8 cellular contexts compared by ENCODE assay signal in the genomic region with DNA sequence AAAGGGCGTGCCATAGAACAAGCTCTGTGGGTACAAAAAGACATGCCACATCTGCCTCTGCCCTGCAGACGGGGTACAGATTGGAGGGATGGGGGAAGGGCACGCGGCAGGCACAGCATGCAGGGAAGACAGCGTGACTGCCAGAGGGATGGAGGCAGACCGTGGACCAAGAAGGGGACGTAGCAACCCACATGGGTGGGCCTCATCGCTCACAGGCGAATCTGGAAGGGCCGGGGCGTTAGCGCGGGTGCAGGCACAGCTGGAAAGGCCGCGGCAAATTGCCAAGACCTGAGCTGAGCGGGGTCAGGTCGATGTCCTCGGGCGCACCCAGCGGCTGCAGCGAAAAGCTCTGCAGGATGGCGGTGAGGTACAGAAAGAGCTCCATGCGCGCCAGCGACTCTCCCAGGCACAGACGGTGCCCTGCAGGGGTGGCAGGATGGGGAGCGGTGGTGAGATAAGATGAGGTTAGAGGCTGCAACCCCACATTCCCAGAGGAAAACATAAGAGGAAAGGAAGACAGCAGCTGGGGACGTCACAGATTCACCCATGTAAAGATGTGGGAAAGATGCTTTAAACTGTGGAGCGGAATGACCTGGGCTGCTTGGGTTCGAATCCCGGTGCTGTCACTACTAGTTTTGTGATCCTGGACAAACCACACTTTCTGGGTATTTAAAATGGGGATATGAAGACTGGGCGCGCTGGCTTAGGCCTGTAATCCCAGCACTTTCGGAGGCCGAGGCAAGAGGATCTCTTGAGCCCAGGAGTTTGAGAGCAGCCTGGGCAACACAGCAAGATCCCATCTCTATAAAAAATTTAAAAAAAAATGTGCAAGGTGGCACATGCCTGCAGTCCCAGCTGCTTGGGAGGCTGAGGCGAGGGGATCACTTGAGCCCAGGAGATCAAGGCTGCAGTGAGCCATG. TPM values are rescaled to one million over a fixed set of nuclear protein-coding genes. Genes with fewer than 3 reads are reported as not detected.
DNase-seq lines count a peak whose midpoint lies in the region; ATAC-seq, FAIRE-seq and TF ChIP-seq lines count a peak whose summit lies in the region.
"Not testable (repeated sequence)": the region's sequence is repeated elsewhere in the genome, so short reads cannot be mapped to it uniquely, and the experiment has no call there.

No MANE protein-coding gene starts in this region.

- not testable (repeated sequence) for H2AFZ ChIP-seq in osteoblast (ENCODE audit: low read length)

- not testable (repeated sequence) for H4K20me1 ChIP-seq in osteoblast (ENCODE audit: insufficient read depth, low read length)

- H3K4me3 Mint-ChIP-seq in brain: peak overlapping the region; percentile 64 to 73 (median 69)
- H3K4me3 Mint-ChIP-seq in stimulated activated naive B cell treated with anti-CD40 and anti-IgM and Interleukin-4, amounts not matched to agents 10 μg/mL and 1 μg/mL and 100 μg/mL, for 72 hours: peak overlapping the region; percentile 85 to 93

- not testable (repeated sequence) for FAIRE-seq in D721Med (lab: Jason Lieb, UNC)

- H3K27ac ChIP-seq in right atrium auricular region: peak overlapping the region in 1 of 2 donors; percentile 31
- H3K27ac ChIP-seq in osteoblast (ENCODE audit: low read depth, low read length): not testable (repeated sequence)

- not testable (repeated sequence) for H3K36me3 Mint-ChIP-seq in brain; stimulated activated naive B cell treated with anti-CD40 and anti-IgM and Interleukin-4, amounts not matched to agents 10 μg/mL and 1 μg/mL and 100 μg/mL, for 72 hours

- H3K4me1 ChIP-seq in right atrium auricular region: peaks cover 0 to 33% of the 10 kb centered on the region in 2 donors
- H3K4me1 ChIP-seq in osteoblast (ENCODE audit: insufficient read depth, low read length): not testable (repeated sequence)

- H3K4me1 Mint-ChIP-seq in brain: peaks cover 53% of the 10 kb centered on the region
- H3K4me1 Mint-ChIP-seq in stimulated activated naive B cell treated with anti-CD40 and anti-IgM and Interleukin-4, amounts not matched to agents 10 μg/mL and 1 μg/mL and 100 μg/mL, for 72 hours: peaks cover 33 to 36% of the 10 kb centered on the region in 2 donors

- not testable (repeated sequence) for DNase-seq in D721Med (ENCODE audit: insufficient read length, low spot score); osteoblast (ENCODE audit: insufficient read length, low spot score, missing footprints)
- peak; percentile 78 for DNase-seq in NCI-H82 (lab: John Stamatoyannopoulos, UW)
- DNase-seq in activated CD4-positive, alpha-beta T cell treated with anti-CD3 and anti-CD28 coated beads, Interleukin-2, amount 50 U/mL, for 24 hours (ENCODE audit: low read depth in 1 of 2, low spot score in 1 of 2): peak; percentile 60 to 70
- peak; percentile 76 for DNase-seq in right atrium auricular region (ENCODE audit: low spot score)
- DNase-seq in stimulated activated naive B cell treated with anti-CD40 and anti-IgM and Interleukin-4, amounts not matched to agents 10 μg/mL and 1 μg/mL and 100 μg/mL, for 72 hours: peak; percentile 71

- H3K4me2 ChIP-seq in osteoblast (ENCODE audit: insufficient read depth, low read length): peak overlapping the region; percentile 77

- H3K36me3 ChIP-seq in right atrium auricular region; osteoblast (ENCODE audit: insufficient read depth, low read length): not testable (repeated sequence)

- not testable (repeated sequence) for H3K27me3 ChIP-seq in right atrium auricular region; osteoblast (ENCODE audit: insufficient read depth, low read length)

- ATAC-seq in HG02885 (IDR thresholded peaks at IDR 0.05; ENCODE audit: poor library complexity, unreplicated experiment): peak; percentile 58
- peak; percentile 94 for ATAC-seq in stimulated activated naive B cell treated with anti-CD40 and anti-IgM and Interleukin-4, amounts not matched to agents 10 μg/mL and 1 μg/mL and 100 μg/mL, for 72 hours (replicated peaks)

- H3K9me3 ChIP-seq in right atrium auricular region; osteoblast (ENCODE audit: low read depth, low read length): not testable (repeated sequence)

- H3K27ac Mint-ChIP-seq in brain: peak overlapping the region; percentile 52 to 88 (median 61)
- H3K27ac Mint-ChIP-seq in stimulated activated naive B cell treated with anti-CD40 and anti-IgM and Interleukin-4, amounts not matched to agents 10 μg/mL and 1 μg/mL and 100 μg/mL, for 72 hours: not testable (repeated sequence)

- not testable (repeated sequence) for H3K79me2 ChIP-seq in osteoblast (ENCODE audit: insufficient read depth, low read length)

- H3K9me3 Mint-ChIP-seq in brain; stimulated activated naive B cell treated with anti-CD40 and anti-IgM and Interleukin-4, amounts not matched to agents 10 μg/mL and 1 μg/mL and 100 μg/mL, for 72 hours: not testable (repeated sequence)

- peak overlapping the region in 1 of 2 donors; percentile 44 for H3K4me3 ChIP-seq in right atrium auricular region
- peak overlapping the region; percentile 60 for H3K4me3 ChIP-seq in osteoblast (ENCODE audit: insufficient read depth, low read length)

- H3K27me3 Mint-ChIP-seq in brain; stimulated activated naive B cell treated with anti-CD40 and anti-IgM and Interleukin-4, amounts not matched to agents 10 μg/mL and 1 μg/mL and 100 μg/mL, for 72 hours: not testable (repeated sequence)

- TF ChIP-seq CTCF in D721Med (IDR thresholded peaks at IDR 0.05; ENCODE audit: insufficient read depth, missing control alignments) (peak; percentile 18), right atrium auricular region (IDR thresholded peaks at IDR 0.05) (peak in 1 of 2 donors; percentile 49), osteoblast (IDR thresholded peaks at IDR 0.05; ENCODE audit: extremely low read depth, low read depth, low read length) (peak; percentile 32)
- TF ChIP-seq CTCF in brain (conservative IDR thresholded peaks at IDR 0.05): not testable (repeated sequence)

RNA-seq across cellular contexts. Expression of a gene that starts 19.7 kb away (rescaled TPM):
- 59.2 TPM for polyA plus RNA-seq in brain (ENCODE audit: insufficient read depth, low read depth, low replicate concordance)
- total RNA-seq in right atrium auricular region (10 to 100 TPM; 41.7 to 61.3 TPM), osteoblast (69.8 and 75.1 TPM in 2 replicates)

RNA-seq across cellular contexts. Expression of a gene that starts 31.5 kb away (rescaled TPM):
- not detected for polyA plus RNA-seq in brain (ENCODE audit: insufficient read depth, low read depth, low replicate concordance)
- total RNA-seq in right atrium auricular region: not detected
- total RNA-seq in osteoblast: not detected in 2 replicates

RNA-seq across cellular contexts. Expression of a gene that starts 40.7 kb away (rescaled TPM):
- 98.9 TPM for polyA plus RNA-seq in brain (ENCODE audit: insufficient read depth, low read depth, low replicate concordance)
- 10 to 100 TPM; 14.6 to 23.6 TPM for total RNA-seq in right atrium auricular region
- 8.0 and 13.8 TPM in 2 replicates for total RNA-seq in osteoblast

RNA-seq across cellular contexts. Expression of a gene that starts 43.4 kb away (rescaled TPM):
- polyA plus RNA-seq in brain (ENCODE audit: insufficient read depth, low read depth, low replicate concordance): not detected
- total RNA-seq in right atrium auricular region: 1 to 10 TPM in 1 of 2 donors, not detected in 1; 3.5 TPM
- total RNA-seq in osteoblast: 0.72 TPM in 1 of 2 replicates, not detected in the other
